Comparison of ENCODE assay signal across 1 cellular context in the genomic region with DNA sequence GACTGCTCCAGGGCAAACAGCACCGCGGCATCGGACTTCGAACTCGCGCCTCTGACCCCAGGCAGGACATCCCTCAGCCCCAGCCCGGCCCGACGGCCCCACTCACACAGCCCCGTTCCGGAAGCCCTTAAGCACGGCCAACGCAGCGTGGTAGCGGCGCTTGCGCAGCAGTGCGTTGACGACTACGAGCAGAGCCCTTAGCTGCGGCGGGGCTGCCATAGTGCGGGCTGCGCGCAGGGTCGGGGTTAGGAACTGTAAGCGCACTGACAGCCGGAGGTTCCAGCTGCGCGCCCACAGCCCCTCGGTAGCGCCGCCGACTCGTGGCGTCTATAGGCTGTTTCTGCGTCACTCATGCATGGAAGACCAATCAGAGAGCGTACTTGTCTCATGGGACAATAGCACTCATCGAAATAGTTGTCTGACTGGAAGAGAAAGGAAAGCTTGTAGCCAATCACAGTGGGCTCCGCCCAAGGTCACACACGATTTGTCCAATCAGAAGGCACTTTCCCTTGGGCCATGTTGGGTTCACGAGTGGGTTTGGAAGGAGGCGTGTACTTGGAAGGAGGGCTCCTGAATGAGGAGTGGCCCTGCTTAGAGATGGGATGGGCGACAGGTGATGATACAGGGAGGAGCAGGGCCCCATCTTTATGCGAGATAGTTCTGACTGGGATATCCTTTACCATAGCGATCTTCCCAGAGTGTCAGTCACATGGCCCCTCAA.
TF ChIP-seq lines count a peak whose summit lies in the region.

A gene with protein sequence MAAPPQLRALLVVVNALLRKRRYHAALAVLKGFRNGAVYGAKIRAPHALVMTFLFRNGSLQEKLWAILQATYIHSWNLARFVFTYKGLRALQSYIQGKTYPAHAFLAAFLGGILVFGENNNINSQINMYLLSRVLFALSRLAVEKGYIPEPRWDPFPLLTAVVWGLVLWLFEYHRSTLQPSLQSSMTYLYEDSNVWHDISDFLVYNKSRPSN (minus strand): TSS at position 322 of the 721 bp plus-strand sequence. CDS start 103 bp downstream, at position 219.

TF ChIP-seq in HepG2, 621 proteins besides CTCF, POLR2A, EP300 and RAD21 (continued from another document and continues in another):
- TF ChIP-seq IRF1 (CRISPR knock-in tag; IDR thresholded peaks at IDR 0.05; ENCODE audit: low read depth) = no peak
- TF ChIP-seq CREB1 (IDR thresholded peaks at IDR 0.05) = no peak
- no peak for TF ChIP-seq CREB1 (CRISPR knock-in tag; IDR thresholded peaks at IDR 0.05)
- peak; percentile 48; the same call in 1 of the 2 replicates for TF ChIP-seq ZNF280B (CRISPR knock-in tag; IDR thresholded peaks at IDR 0.05; ENCODE audit: borderline replicate concordance)
- no peak for TF ChIP-seq ZNF691 (CRISPR knock-in tag; IDR thresholded peaks at IDR 0.05; ENCODE audit: borderline replicate concordance, low read depth)
- no peak for TF ChIP-seq PTBP1 (IDR thresholded peaks at IDR 0.05; ENCODE audit: low read depth, low read length, poor library complexity, severe bottlenecking)
- TF ChIP-seq, protein P1, sequence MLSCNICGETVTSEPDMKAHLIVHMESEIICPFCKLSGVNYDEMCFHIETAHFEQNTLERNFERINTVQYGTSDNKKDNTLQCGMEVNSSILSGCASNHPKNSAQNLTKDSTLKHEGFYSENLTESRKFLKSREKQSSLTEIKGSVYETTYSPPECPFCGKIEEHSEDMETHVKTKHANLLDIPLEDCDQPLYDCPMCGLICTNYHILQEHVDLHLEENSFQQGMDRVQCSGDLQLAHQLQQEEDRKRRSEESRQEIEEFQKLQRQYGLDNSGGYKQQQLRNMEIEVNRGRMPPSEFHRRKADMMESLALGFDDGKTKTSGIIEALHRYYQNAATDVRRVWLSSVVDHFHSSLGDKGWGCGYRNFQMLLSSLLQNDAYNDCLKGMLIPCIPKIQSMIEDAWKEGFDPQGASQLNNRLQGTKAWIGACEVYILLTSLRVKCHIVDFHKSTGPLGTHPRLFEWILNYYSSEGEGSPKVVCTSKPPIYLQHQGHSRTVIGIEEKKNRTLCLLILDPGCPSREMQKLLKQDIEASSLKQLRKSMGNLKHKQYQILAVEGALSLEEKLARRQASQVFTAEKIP (CRISPR knock-in tag; IDR thresholded peaks at IDR 0.05; ENCODE audit: borderline replicate concordance) = no peak
- no peak for TF ChIP-seq ZNF205 (CRISPR knock-in tag; IDR thresholded peaks at IDR 0.05)
- no peak for TF ChIP-seq EHMT2 (IDR thresholded peaks at IDR 0.05; ENCODE audit: borderline replicate concordance, low read depth, low read length)
- no peak; the same call in 1 of the 2 replicates for TF ChIP-seq ZMYM3 (CRISPR knock-in tag; IDR thresholded peaks at IDR 0.05)
- TF ChIP-seq ZNF644 (CRISPR knock-in tag; IDR thresholded peaks at IDR 0.05; ENCODE audit: low read depth) = no peak
- TF ChIP-seq GZF1 (CRISPR knock-in tag; IDR thresholded peaks at IDR 0.05) = peak; percentile 34; the same call in 1 of the 2 replicates
- no peak for TF ChIP-seq PHF5A (CRISPR knock-in tag; IDR thresholded peaks at IDR 0.05; ENCODE audit: low read depth, unreplicated experiment)
- TF ChIP-seq ZSCAN30 (CRISPR knock-in tag; IDR thresholded peaks at IDR 0.05) = no peak
- no peak for TF ChIP-seq MAZ (IDR thresholded peaks at IDR 0.05; ENCODE audit: borderline replicate concordance, low read depth, low read length)
- TF ChIP-seq MAZ (CRISPR knock-in tag; IDR thresholded peaks at IDR 0.05; ENCODE audit: low read depth) = no peak; the same call in 1 of the 2 replicates
- TF ChIP-seq PAF1 (CRISPR knock-in tag; IDR thresholded peaks at IDR 0.05) = no peak
- TF ChIP-seq CREM (IDR thresholded peaks at IDR 0.05) = no peak
- TF ChIP-seq CREM (CRISPR knock-in tag; IDR thresholded peaks at IDR 0.05) = no peak; the same call in 1 of the 2 replicates
- TF ChIP-seq SRY (CRISPR knock-in tag; IDR thresholded peaks at IDR 0.05) = no peak
- TF ChIP-seq HNRNPLL (IDR thresholded peaks at IDR 0.05; ENCODE audit: low read depth, low read length, poor library complexity, severe bottlenecking) = peak; percentile 46
- TF ChIP-seq, protein P2, sequence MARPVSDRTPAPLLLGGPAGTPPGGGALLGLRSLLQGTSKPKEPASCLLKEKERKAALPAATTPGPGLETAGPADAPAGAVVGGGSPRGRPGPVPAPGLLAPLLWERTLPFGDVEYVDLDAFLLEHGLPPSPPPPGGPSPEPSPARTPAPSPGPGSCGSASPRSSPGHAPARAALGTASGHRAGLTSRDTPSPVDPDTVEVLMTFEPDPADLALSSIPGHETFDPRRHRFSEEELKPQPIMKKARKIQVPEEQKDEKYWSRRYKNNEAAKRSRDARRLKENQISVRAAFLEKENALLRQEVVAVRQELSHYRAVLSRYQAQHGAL (CRISPR knock-in tag; IDR thresholded peaks at IDR 0.05; ENCODE audit: not compliant biosample characterization) = no peak
- TF ChIP-seq RAD51 (IDR thresholded peaks at IDR 0.05; ENCODE audit: borderline replicate concordance) = no peak
- no peak for TF ChIP-seq JDP2 (CRISPR knock-in tag; IDR thresholded peaks at IDR 0.05; ENCODE audit: borderline replicate concordance)
- no peak for TF ChIP-seq ZNF879 (CRISPR knock-in tag; IDR thresholded peaks at IDR 0.05)
- TF ChIP-seq PRMT3 (CRISPR knock-in tag; IDR thresholded peaks at IDR 0.05; ENCODE audit: borderline replicate concordance, low read depth) = no peak
- 0 out of 2 replicates have a peak, but pooled peaks have one; percentile 7 for TF ChIP-seq ADNP (CRISPR knock-in tag; IDR thresholded peaks at IDR 0.05)
- TF ChIP-seq ZNF724P (CRISPR knock-in tag; IDR thresholded peaks at IDR 0.05; ENCODE audit: borderline replicate concordance) = no peak
- TF ChIP-seq EZH2 (conservative IDR thresholded peaks at IDR 0.05; ENCODE audit: low read depth, low read length) = no peak
- TF ChIP-seq MEF2D (CRISPR knock-in tag; IDR thresholded peaks at IDR 0.05) = no peak
- no peak for TF ChIP-seq AKNA (CRISPR knock-in tag; IDR thresholded peaks at IDR 0.05; ENCODE audit: borderline replicate concordance)
- TF ChIP-seq ZNF468 (CRISPR knock-in tag; IDR thresholded peaks at IDR 0.05) = no peak
- TF ChIP-seq, protein P3, sequence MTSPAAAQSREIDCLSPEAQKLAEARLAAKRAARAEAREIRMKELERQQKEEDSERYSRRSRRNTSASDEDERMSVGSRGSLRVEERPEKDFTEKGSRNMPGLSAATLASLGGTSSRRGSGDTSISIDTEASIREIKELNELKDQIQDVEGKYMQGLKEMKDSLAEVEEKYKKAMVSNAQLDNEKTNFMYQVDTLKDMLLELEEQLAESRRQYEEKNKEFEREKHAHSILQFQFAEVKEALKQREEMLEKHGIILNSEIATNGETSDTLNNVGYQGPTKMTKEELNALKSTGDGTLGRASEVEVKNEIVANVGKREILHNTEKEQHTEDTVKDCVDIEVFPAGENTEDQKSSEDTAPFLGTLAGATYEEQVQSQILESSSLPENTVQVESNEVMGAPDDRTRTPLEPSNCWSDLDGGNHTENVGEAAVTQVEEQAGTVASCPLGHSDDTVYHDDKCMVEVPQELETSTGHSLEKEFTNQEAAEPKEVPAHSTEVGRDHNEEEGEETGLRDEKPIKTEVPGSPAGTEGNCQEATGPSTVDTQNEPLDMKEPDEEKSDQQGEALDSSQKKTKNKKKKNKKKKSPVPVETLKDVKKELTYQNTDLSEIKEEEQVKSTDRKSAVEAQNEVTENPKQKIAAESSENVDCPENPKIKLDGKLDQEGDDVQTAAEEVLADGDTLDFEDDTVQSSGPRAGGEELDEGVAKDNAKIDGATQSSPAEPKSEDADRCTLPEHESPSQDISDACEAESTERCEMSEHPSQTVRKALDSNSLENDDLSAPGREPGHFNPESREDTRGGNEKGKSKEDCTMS (CRISPR knock-in tag; conservative IDR thresholded peaks at IDR 0.05) = no peak
- TF ChIP-seq ZSCAN31 (CRISPR knock-in tag; IDR thresholded peaks at IDR 0.05; ENCODE audit: low read depth) = 0 out of 2 replicates have a peak, but pooled peaks have one; percentile 20
- no peak for TF ChIP-seq EED (CRISPR knock-in tag; IDR thresholded peaks at IDR 0.05)
- TF ChIP-seq ZNF138 (CRISPR knock-in tag; IDR thresholded peaks at IDR 0.05; ENCODE audit: low read depth) = no peak
- TF ChIP-seq POGZ (CRISPR knock-in tag; IDR thresholded peaks at IDR 0.05) = peak; percentile 32
- TF ChIP-seq SAFB2 (CRISPR knock-in tag; IDR thresholded peaks at IDR 0.05; ENCODE audit: borderline replicate concordance, low read depth) = no peak
- no peak for TF ChIP-seq ZNF775 (CRISPR knock-in tag; IDR thresholded peaks at IDR 0.05; ENCODE audit: borderline replicate concordance)
- no peak for TF ChIP-seq ZNF225 (CRISPR knock-in tag; IDR thresholded peaks at IDR 0.05)
- TF ChIP-seq SPEN (CRISPR knock-in tag; IDR thresholded peaks at IDR 0.05; ENCODE audit: low read depth) = no peak
- no peak for TF ChIP-seq TMF1 (CRISPR knock-in tag; IDR thresholded peaks at IDR 0.05; ENCODE audit: low read depth)
